ENCODE assay signal across 11 cellular contexts in genomic region chr19:46828484-46828883, GRCh38. TPM values are rescaled to one million over a fixed set of nuclear protein-coding genes. Genes with fewer than 3 reads are reported as not detected.
A peak's percentile ranks its signal among the peaks of the same experiment; 100 is the strongest.
DNase-seq lines count a peak whose midpoint lies in the region; ATAC-seq, FAIRE-seq and TF ChIP-seq lines count a peak whose summit lies in the region.
"Had no signal": no experiment of that assay in that cellular context is flagged by ENCODE, and none has a peak within 500 bp of the region (broad histone marks: within the 10 kb centered on the region; RNA-seq: fewer than 3 reads in every experiment).

No MANE protein-coding gene starts in this region.

- H3K9me3 ChIP-seq in colonic mucosa: no peaks in the 10 kb centered on the region

- no peaks in the 10 kb centered on the region for H3K9me3 Mint-ChIP-seq in activated naive CD4-positive, alpha-beta T cell treated with anti-CD3 and anti-CD28 coated beads, Interleukin-2, amount 50 U/mL, for 72 hours

- no peaks in the 10 kb centered on the region for H3K36me3 Mint-ChIP-seq in activated naive CD4-positive, alpha-beta T cell treated with anti-CD3 and anti-CD28 coated beads, Interleukin-2, amount 50 U/mL, for 72 hours

- H3K27ac Mint-ChIP-seq in activated naive CD4-positive, alpha-beta T cell treated with anti-CD3 and anti-CD28 coated beads, Interleukin-2, amount 50 U/mL, for 72 hours: no peak overlapping the region

- H3K9ac ChIP-seq in colonic mucosa (ENCODE audit: low read depth in 2 of 2, low read length in 2 of 2): no peak overlapping the region

- H3K27me3 ChIP-seq in colonic mucosa: no peaks in the 10 kb centered on the region

- peak; percentile 40 to 81 for ATAC-seq in activated naive CD4-positive, alpha-beta T cell treated with anti-CD3 and anti-CD28 coated beads, Interleukin-2, amount 50 U/mL, for 72 hours

- no peak overlapping the region for H3K4me3 ChIP-seq in colonic mucosa

- TF ChIP-seq POLR2A in GM12891 (IDR thresholded peaks at IDR 0.05; ENCODE audit: low read depth, low read length): no peak

- intact Hi-C loops in colonic mucosa (cut with DNase I): no loop called here

- H3K27ac ChIP-seq in colonic mucosa: no peak overlapping the region
- H3K27ac ChIP-seq: C4-2B had no signal

- DNase-seq in EH (ENCODE audit: low read depth): peak; percentile 46
- peak; percentile 7 for DNase-seq in T follicular helper cell (ENCODE audit: low read depth)
- DNase-seq in activated naive CD4-positive, alpha-beta T cell treated with anti-CD3 and anti-CD28 coated beads, Interleukin-2, amount 50 U/mL, for 72 hours (ENCODE audit: low spot score in 2 of 2): no peak
- peak; percentile 72 for DNase-seq in stimulated activated CD4-positive, alpha-beta T cell treated with anti-CD3 and anti-CD28 coated beads, Interleukin-1b, Interleukin-23, amount 100 ng/mL, for 48 hours
- DNase-seq in GM12891 (ENCODE audit: insufficient read length, low spot score): no peak
- DNase-seq in colonic mucosa: no peak
- no peak for DNase-seq in NCI-H82 treated with DMSO at 0.1 percent for 48 hours (lab: John Stamatoyannopoulos, UW; ENCODE audit: unreplicated experiment)
- no peak for DNase-seq in NCI-H146 treated with DMSO at 0.1 percent for 48 hours (lab: John Stamatoyannopoulos, UW; ENCODE audit: unreplicated experiment)
- DNase-seq: NCI-H2227 treated with DMSO at 0.1 percent for 48 hours, OCI-M1 had no signal

- TF ChIP-seq CTCF in colonic mucosa (IDR thresholded peaks at IDR 0.05): no peak

- no peaks in the 10 kb centered on the region for H3K4me1 ChIP-seq in colonic mucosa

- no peak for FAIRE-seq in GM12891 (lab: Jason Lieb, UNC)

- H3K36me3 ChIP-seq in colonic mucosa: no peaks in the 10 kb centered on the region

TF ChIP-seq in GM12891, 5 proteins besides CTCF, POLR2A, EP300 and RAD21:
- TF ChIP-seq PAX5 (IDR thresholded peaks at IDR 0.05; ENCODE audit: insufficient read depth, low read length, severe bottlenecking): no peak
- no peak for TF ChIP-seq TAF1 (IDR thresholded peaks at IDR 0.05; ENCODE audit: low read depth, low read length)
- TF ChIP-seq SPI1 (IDR thresholded peaks at IDR 0.05; ENCODE audit: low read depth, low read length): no peak
- no peak for TF ChIP-seq POU2F2 (IDR thresholded peaks at IDR 0.05; ENCODE audit: low read depth, low read length)
- no peak for TF ChIP-seq POLR2AphosphoS5 (IDR thresholded peaks at IDR 0.05; ENCODE audit: low read depth, low read length)

RNA-seq across cellular contexts. Expression of gene AP2S1, which starts 22.2 kb away (rescaled TPM):
- 100 to 1,000 TPM; 114 to 116 TPM for total RNA-seq in activated naive CD4-positive, alpha-beta T cell treated with anti-CD3 and anti-CD28 coated beads, Interleukin-2, amount 50 U/mL, for 72 hours
- polyA plus RNA-seq in GM12891 (2012; ENCODE audit: low read depth, missing spikeins): 103 TPM
- 100 to 1,000 TPM; 132 to 208 TPM for total RNA-seq in colonic mucosa

RNA-seq across cellular contexts. Expression of gene ARHGAP35, which starts 32.3 kb away (rescaled TPM):
- total RNA-seq in activated naive CD4-positive, alpha-beta T cell treated with anti-CD3 and anti-CD28 coated beads, Interleukin-2, amount 50 U/mL, for 72 hours: 10 to 100 TPM; 20.7 to 24.3 TPM
- 9.9 TPM for polyA plus RNA-seq in GM12891 (2012; ENCODE audit: low read depth, missing spikeins)
- 10 to 100 TPM; 45.1 to 61.3 TPM for total RNA-seq in colonic mucosa

RNA-seq across cellular contexts. Expression of gene SLC1A5, which starts 40.1 kb away (rescaled TPM):
- total RNA-seq in activated naive CD4-positive, alpha-beta T cell treated with anti-CD3 and anti-CD28 coated beads, Interleukin-2, amount 50 U/mL, for 72 hours: 100 to 1,000 TPM in 1 of 2 donors, 10 to 100 TPM in 1; 99.3 to 159 TPM
- polyA plus RNA-seq in GM12891 (2012; ENCODE audit: low read depth, missing spikeins): 46.9 TPM
- total RNA-seq in colonic mucosa: 100 to 1,000 TPM in 1 of 2 donors, 10 to 100 TPM in 1; 84.3 to 169 TPM

Comparison
In these comparisons a context has a peak if more than half of its experiments do, and no peak if none do; other contexts are left out.
1. DNase-seq: peak in EH (single experiment), T follicular helper cell (single experiment) and stimulated activated CD4-positive, alpha-beta T cell treated with anti-CD3 and anti-CD28 coated beads, Interleukin-1b, Interleukin-23, amount 100 ng/mL, for 48 hours (single experiment); none in activated naive CD4-positive, alpha-beta T cell treated with anti-CD3 and anti-CD28 coated beads, Interleukin-2, amount 50 U/mL, for 72 hours (0 of 2), GM12891 (single experiment), colonic mucosa (single experiment), NCI-H82 treated with DMSO at 0.1 percent for 48 hours (single experiment) and NCI-H146 treated with DMSO at 0.1 percent for 48 hours (single experiment).